16 cellular contexts compared by ENCODE assay signal in the genomic region with DNA sequence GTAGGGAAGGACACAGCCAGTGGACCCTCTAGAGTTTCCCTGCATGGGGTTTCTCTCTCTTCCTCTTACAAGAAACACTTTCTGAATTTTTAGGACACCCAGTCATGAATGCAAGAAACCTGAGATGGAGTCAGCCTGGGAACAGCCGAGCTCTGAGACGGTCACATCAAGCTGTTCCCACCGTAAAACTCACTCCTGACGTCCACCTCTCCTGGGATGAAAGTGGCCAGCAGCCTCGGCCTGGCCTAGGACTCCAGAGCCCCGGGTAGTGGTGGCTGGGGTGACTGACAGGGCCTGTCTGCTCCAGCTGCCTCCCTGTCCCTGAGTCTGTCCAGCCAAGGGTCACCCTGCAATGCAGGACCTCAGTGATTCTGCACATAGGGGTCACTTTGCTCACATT.
DNase-seq lines count a peak whose midpoint lies in the region; ATAC-seq and TF ChIP-seq lines count a peak whose summit lies in the region.
"Had no signal": no experiment of that assay in that cellular context is flagged by ENCODE, and none has a peak within 500 bp of the region (broad histone marks: within the 10 kb centered on the region; RNA-seq: fewer than 3 reads in every experiment).

No MANE protein-coding gene starts in this region.

- H3K9me2 ChIP-seq in SK-N-SH: no peaks in the 10 kb centered on the region

- H3K27me3 Mint-ChIP-seq in WTC11 (ENCODE audit: low read depth) (no peaks in the 10 kb centered on the region), nephron (ENCODE audit: low read depth) (peaks cover 5% of the 10 kb centered on the region)

- no peak overlapping the region for H3K4me2 ChIP-seq in smooth muscle cell
- no peak overlapping the region for H3K4me2 ChIP-seq in SK-N-SH

- DNase-seq in HEK293T (ENCODE audit: extremely low spot score) (no peak), WTC11 (ENCODE audit: low spot score) (no peak), smooth muscle cell (lab: John Stamatoyannopoulos, UW; ENCODE audit: unreplicated experiment) (no peak), SK-N-SH (no peak), GM10248 (ENCODE audit: extremely low spot score) (no peak)
- DNase-seq: COR-L47, KG1, NCI-H1092, NCI-H146, NCI-H2081 treated with DMSO at 0.1 percent for 48 hours, NCI-H510A treated with DMSO at 0.1 percent for 48 hours, NCI-H82 had no signal

- H3K9me3 ChIP-seq in smooth muscle cell (replicated peaks; ENCODE audit: low read depth) (no peaks in the 10 kb centered on the region), SK-N-SH (no peaks in the 10 kb centered on the region)

- H3K27me3 ChIP-seq in smooth muscle cell (ENCODE audit: low read depth) (no peaks in the 10 kb centered on the region), SK-N-SH (ENCODE audit: insufficient read depth) (no peaks in the 10 kb centered on the region)

- H3K4me1 Mint-ChIP-seq in WTC11 (peaks cover 32% of the 10 kb centered on the region), nephron (peaks cover 28% of the 10 kb centered on the region)

- no peak overlapping the region for H3K9ac ChIP-seq in smooth muscle cell (ENCODE audit: low read depth)
- no peak overlapping the region for H3K9ac ChIP-seq in SK-N-SH

- TF ChIP-seq RAD21 in SK-N-SH (IDR thresholded peaks at IDR 0.05; ENCODE audit: low read length): no peak

- ATAC-seq in WTC11 (0 out of 2 replicates have a peak, but pooled peaks have one; percentile 24), GM19023 (IDR thresholded peaks at IDR 0.05; ENCODE audit: unreplicated experiment) (no peak)
- ATAC-seq: HCT116, Right ventricle myocardium inferior had no signal

- H3K9me3 Mint-ChIP-seq in WTC11: no peaks in the 10 kb centered on the region; the same call in 1 of the 2 replicates
- H3K9me3 Mint-ChIP-seq in nephron: no peaks in the 10 kb centered on the region

- H3F3A ChIP-seq in smooth muscle cell (ENCODE audit: low read depth) (no peaks in the 10 kb centered on the region), SK-N-SH (replicated peaks; ENCODE audit: insufficient read depth) (no peaks in the 10 kb centered on the region)

- H3K4me3 Mint-ChIP-seq in WTC11 (no peak overlapping the region), nephron (no peak overlapping the region)

- H3K27ac ChIP-seq in smooth muscle cell (ENCODE audit: low read depth): no peak overlapping the region
- no peak overlapping the region for H3K27ac ChIP-seq in SK-N-SH (ENCODE audit: low read depth in 2 of 2, low read length in 1 of 2)

- POLR2A ChIA-PET in HEK293T (lab: Yijun Ruan, JAX) (no interaction called here), WTC11 (lab: Charles Lee) (no interaction called here), SK-N-SH (lab: Yijun Ruan, JAX) (no interaction called here), GM10248 (lab: Yijun Ruan, JAX) (no interaction called here)

- TF ChIP-seq EP300 in SK-N-SH (IDR thresholded peaks at IDR 0.05; ENCODE audit: borderline replicate concordance in 1 of 2, low read depth in 1 of 2, low read length in 1 of 2): no peak

- H3K36me3 Mint-ChIP-seq in WTC11 (no peaks in the 10 kb centered on the region), nephron (ENCODE audit: low read depth) (no peaks in the 10 kb centered on the region)

- CTCF ChIA-PET in HEK293T (lab: Yijun Ruan, JAX) (no interaction called here), WTC11 (lab: Charles Lee) (no interaction called here), SK-N-SH (lab: Yijun Ruan, JAX) (no interaction called here), GM10248 (lab: Yijun Ruan, JAX) (no interaction called here)

- H3K79me2 ChIP-seq in smooth muscle cell (ENCODE audit: low read depth): no peaks in the 10 kb centered on the region
- no peaks in the 10 kb centered on the region for H3K79me2 ChIP-seq in SK-N-SH (ENCODE audit: insufficient read depth)

- 75% methylated on average over 6 of the region's 6 CpGs for WGBS in smooth muscle cell (ENCODE audit: low lambda C conversion rate)
- 15% methylated on average over 4 of the region's 6 CpGs for WGBS in SK-N-SH (ENCODE audit: low lambda C conversion rate)

- H4K20me1 ChIP-seq in smooth muscle cell (ENCODE audit: low read depth) (no peaks in the 10 kb centered on the region), SK-N-SH (ENCODE audit: insufficient read depth) (no peaks in the 10 kb centered on the region)

- H3K4me3 ChIP-seq in smooth muscle cell (no peak overlapping the region), SK-N-SH (ENCODE audit: low read depth in 2 of 2, low read length in 1 of 2) (no peak overlapping the region)

- peak overlapping the region; percentile 30 for H2AFZ ChIP-seq in smooth muscle cell (ENCODE audit: low read depth)
- H2AFZ ChIP-seq in SK-N-SH (ENCODE audit: low read depth): no peak overlapping the region

- H3K27ac Mint-ChIP-seq in WTC11 (peak overlapping the region; percentile 68), nephron (peak overlapping the region in 2 of 3 experiments; percentile 29 to 52)

- H3K36me3 ChIP-seq in smooth muscle cell (ENCODE audit: low read depth): no peaks in the 10 kb centered on the region
- no peaks in the 10 kb centered on the region for H3K36me3 ChIP-seq in SK-N-SH (replicated peaks in 1 of 2; ENCODE audit: control insufficient read depth in 1 of 2, insufficient read depth in 2 of 2, low read length in 1 of 2)

- TF ChIP-seq CTCF in WTC11 (IDR thresholded peaks at IDR 0.05) (no peak), nephron (IDR thresholded peaks at IDR 0.05; ENCODE audit: unreplicated experiment in 3 of 3) (no peak), smooth muscle cell (IDR thresholded peaks at IDR 0.05; ENCODE audit: borderline replicate concordance, insufficient read depth, poor library complexity, severe bottlenecking) (no peak), SK-N-SH (IDR thresholded peaks at IDR 0.05) (no peak), GM10248 (IDR thresholded peaks at IDR 0.05; ENCODE audit: control extremely low read depth, extremely low read depth, low read depth, missing control alignments) (no peak)

- peaks cover 3% of the 10 kb centered on the region for H3K4me1 ChIP-seq in smooth muscle cell (ENCODE audit: low read depth)
- no peaks in the 10 kb centered on the region for H3K4me1 ChIP-seq in SK-N-SH (ENCODE audit: control insufficient read depth in 1 of 2, insufficient read depth in 2 of 2, low read depth in 1 of 2, low read length in 1 of 2)

TF ChIP-seq in HEK293T, 16 proteins besides CTCF, POLR2A, EP300 and RAD21:
- TF ChIP-seq PKNOX1 (IDR thresholded peaks at IDR 0.05): peak; percentile 71
- TF ChIP-seq BHLHE40 (IDR thresholded peaks at IDR 0.05; ENCODE audit: borderline replicate concordance): no peak

TF ChIP-seq in WTC11, 78 proteins besides CTCF, POLR2A, EP300 and RAD21 (continues in another document):
- TF ChIP-seq ELF4 (CRISPR knock-in tag; IDR thresholded peaks at IDR 0.05; ENCODE audit: low read depth) (no peak), FOXJ3 (CRISPR knock-in tag; IDR thresholded peaks at IDR 0.05; ENCODE audit: borderline replicate concordance) (no peak), ZNF138 (CRISPR knock-in tag; conservative IDR thresholded peaks at IDR 0.05) (no peak), MYBL2 (CRISPR knock-in tag; IDR thresholded peaks at IDR 0.05) (no peak), FOXP4 (CRISPR knock-in tag; IDR thresholded peaks at IDR 0.05) (no peak)

TF ChIP-seq in SK-N-SH, 30 proteins besides CTCF, POLR2A, EP300 and RAD21 (continues in another document):
- no peak for TF ChIP-seq JUND (IDR thresholded peaks at IDR 0.05)
- TF ChIP-seq TAF1 (IDR thresholded peaks at IDR 0.05; ENCODE audit: borderline replicate concordance, low read depth, low read length): no peak
- TF ChIP-seq RXRA (IDR thresholded peaks at IDR 0.05; ENCODE audit: borderline replicate concordance, low read depth): no peak
- TF ChIP-seq YY1 (IDR thresholded peaks at IDR 0.05; ENCODE audit: low read depth): no peak
- TF ChIP-seq SIN3A (IDR thresholded peaks at IDR 0.05; ENCODE audit: borderline replicate concordance, low read depth, low read length): no peak
- TF ChIP-seq, protein P1, sequence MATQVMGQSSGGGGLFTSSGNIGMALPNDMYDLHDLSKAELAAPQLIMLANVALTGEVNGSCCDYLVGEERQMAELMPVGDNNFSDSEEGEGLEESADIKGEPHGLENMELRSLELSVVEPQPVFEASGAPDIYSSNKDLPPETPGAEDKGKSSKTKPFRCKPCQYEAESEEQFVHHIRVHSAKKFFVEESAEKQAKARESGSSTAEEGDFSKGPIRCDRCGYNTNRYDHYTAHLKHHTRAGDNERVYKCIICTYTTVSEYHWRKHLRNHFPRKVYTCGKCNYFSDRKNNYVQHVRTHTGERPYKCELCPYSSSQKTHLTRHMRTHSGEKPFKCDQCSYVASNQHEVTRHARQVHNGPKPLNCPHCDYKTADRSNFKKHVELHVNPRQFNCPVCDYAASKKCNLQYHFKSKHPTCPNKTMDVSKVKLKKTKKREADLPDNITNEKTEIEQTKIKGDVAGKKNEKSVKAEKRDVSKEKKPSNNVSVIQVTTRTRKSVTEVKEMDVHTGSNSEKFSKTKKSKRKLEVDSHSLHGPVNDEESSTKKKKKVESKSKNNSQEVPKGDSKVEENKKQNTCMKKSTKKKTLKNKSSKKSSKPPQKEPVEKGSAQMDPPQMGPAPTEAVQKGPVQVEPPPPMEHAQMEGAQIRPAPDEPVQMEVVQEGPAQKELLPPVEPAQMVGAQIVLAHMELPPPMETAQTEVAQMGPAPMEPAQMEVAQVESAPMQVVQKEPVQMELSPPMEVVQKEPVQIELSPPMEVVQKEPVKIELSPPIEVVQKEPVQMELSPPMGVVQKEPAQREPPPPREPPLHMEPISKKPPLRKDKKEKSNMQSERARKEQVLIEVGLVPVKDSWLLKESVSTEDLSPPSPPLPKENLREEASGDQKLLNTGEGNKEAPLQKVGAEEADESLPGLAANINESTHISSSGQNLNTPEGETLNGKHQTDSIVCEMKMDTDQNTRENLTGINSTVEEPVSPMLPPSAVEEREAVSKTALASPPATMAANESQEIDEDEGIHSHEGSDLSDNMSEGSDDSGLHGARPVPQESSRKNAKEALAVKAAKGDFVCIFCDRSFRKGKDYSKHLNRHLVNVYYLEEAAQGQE (IDR thresholded peaks at IDR 0.05; ENCODE audit: low read depth, low read length): no peak
- TF ChIP-seq FOXJ3 (CRISPR knock-in tag; IDR thresholded peaks at IDR 0.05): no peak
- no peak for TF ChIP-seq ZBTB33 (IDR thresholded peaks at IDR 0.05; ENCODE audit: borderline replicate concordance, low read depth)
